Comparison of ENCODE assay signal across 7 cellular contexts in the genomic region with DNA sequence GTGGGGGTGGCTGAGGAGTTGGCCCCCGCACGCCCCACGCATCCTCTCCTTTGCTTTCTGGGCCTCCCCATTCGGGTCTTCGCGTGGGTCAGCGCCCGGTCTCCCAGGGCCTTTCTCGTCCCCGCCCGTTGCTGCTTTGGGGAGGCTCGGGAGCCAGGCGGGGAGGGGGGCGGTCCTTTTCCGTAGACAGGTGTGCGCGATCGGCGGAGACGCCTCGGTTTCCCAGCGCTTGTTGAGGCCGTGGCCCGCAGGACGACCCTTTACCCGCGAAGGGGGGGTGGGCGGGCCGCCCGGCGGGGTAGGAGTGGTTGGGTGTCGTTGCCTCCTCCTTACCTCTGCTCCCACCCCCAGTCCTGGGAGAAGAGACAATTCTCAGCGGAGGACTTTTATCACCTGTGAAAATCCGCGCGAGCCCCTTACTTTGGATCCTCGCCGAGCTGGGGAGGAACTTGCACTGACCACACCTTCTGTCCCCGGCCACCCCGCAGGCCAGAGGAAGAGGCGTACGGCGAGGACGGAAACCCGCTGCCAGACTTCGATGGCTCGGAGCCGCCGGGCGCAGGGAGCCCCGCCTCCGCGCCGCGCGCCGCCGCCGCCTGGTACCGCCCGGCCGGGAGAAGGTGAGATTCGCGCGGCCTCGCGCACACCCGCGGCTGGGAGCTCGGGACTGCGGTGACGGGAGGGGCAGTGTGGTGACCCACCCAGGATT. TPM values are rescaled to one million over a fixed set of nuclear protein-coding genes. Genes with fewer than 3 reads are reported as not detected.
DNase-seq lines count a peak whose midpoint lies in the region; ATAC-seq and TF ChIP-seq lines count a peak whose summit lies in the region.

No MANE protein-coding gene starts in this region.

- ATAC-seq in foreskin keratinocyte = peak; percentile 30
- no peak for ATAC-seq in HG03039 (IDR thresholded peaks at IDR 0.05; ENCODE audit: unreplicated experiment)
- ATAC-seq in GM21360 (IDR thresholded peaks at IDR 0.05; ENCODE audit: unreplicated experiment) = no peak

- no peaks in the 10 kb centered on the region for H3K36me3 Mint-ChIP-seq in progenitor cell of endocrine pancreas (ENCODE audit: insufficient read depth)

- H3K27ac ChIP-seq in foreskin keratinocyte = no peak overlapping the region

- no peak overlapping the region for H3K27ac Mint-ChIP-seq in progenitor cell of endocrine pancreas

- no peak for TF ChIP-seq CTCF in HFF-Myc (IDR thresholded peaks at IDR 0.05; ENCODE audit: low read depth, low read length, missing control alignments)
- no peak for TF ChIP-seq CTCF in foreskin keratinocyte (conservative IDR thresholded peaks at IDR 0.05)
- TF ChIP-seq CTCF in progenitor cell of endocrine pancreas (IDR thresholded peaks at IDR 0.05; ENCODE audit: unreplicated experiment) = no peak

- no peaks in the 10 kb centered on the region for H3K4me1 ChIP-seq in foreskin keratinocyte

- DNase-seq in HFF-Myc (ENCODE audit: extremely low read depth, low read depth) (no peak), SHP77 treated with DMSO at 0.1 percent for 48 hours (lab: John Stamatoyannopoulos, UW) (peak; percentile 41), foreskin keratinocyte (no peak), progenitor cell of endocrine pancreas (ENCODE audit: low spot score, unreplicated experiment) (no peak), mucosa of gallbladder (ENCODE audit: low spot score) (no peak)

- peaks cover 87% of the 10 kb centered on the region for H3K27me3 Mint-ChIP-seq in progenitor cell of endocrine pancreas

- peaks cover 98% of the 10 kb centered on the region for H3K27me3 ChIP-seq in foreskin keratinocyte

- peaks cover 5% of the 10 kb centered on the region for H3K4me1 Mint-ChIP-seq in progenitor cell of endocrine pancreas (ENCODE audit: low read depth)

- peak overlapping the region; percentile 5; the same call in 1 of the 2 replicates for H3K4me3 ChIP-seq in HFF-Myc (replicated peaks; ENCODE audit: low read depth, low read length)

- no peaks in the 10 kb centered on the region for H3K9me3 Mint-ChIP-seq in progenitor cell of endocrine pancreas (ENCODE audit: low read depth)

- H3K4me3 Mint-ChIP-seq in progenitor cell of endocrine pancreas (ENCODE audit: low read depth) = peak overlapping the region; percentile 55

RNA-seq across cellular contexts. Expression of a gene that starts 2.7 kb away (rescaled TPM):
- total RNA-seq in foreskin keratinocyte (not detected in 2 replicates), progenitor cell of endocrine pancreas (0.11 TPM in 1 of 2 replicates, not detected in the other), mucosa of gallbladder (1.1 TPM)
- polyA plus RNA-seq in foreskin keratinocyte = not detected in 2 replicates
